8 cellular contexts compared by ENCODE assay signal in genomic region chr20:47272893-47273590, GRCh38.
A peak's percentile ranks its signal among the peaks of the same experiment; 100 is the strongest.
DNase-seq lines count a peak whose midpoint lies in the region; ATAC-seq and TF ChIP-seq lines count a peak whose summit lies in the region.

No MANE protein-coding gene starts in this region.

- no peak overlapping the region for H3K4me3 ChIP-seq in PC-9
- H3K4me3 ChIP-seq in left ventricle myocardium inferior, result no peak overlapping the region
- H3K4me3 ChIP-seq in retinal pigment epithelial cell (ENCODE audit: low read length), result no peak overlapping the region

- H3K9me2 ChIP-seq in PC-9 (ENCODE audit: insufficient read depth), result no peaks in the 10 kb centered on the region

- H2AFZ ChIP-seq in PC-9, result no peak overlapping the region

- BruUV-seq in PC-9 (replicated peaks; lab: Mats Ljungman, UMichigan), result no TSS peak

- H3K36me3 ChIP-seq in PC-9 (ENCODE audit: low read depth), result peaks cover 63% of the 10 kb centered on the region
- peaks cover 39% of the 10 kb centered on the region for H3K36me3 ChIP-seq in left ventricle myocardium inferior

- CTCF ChIA-PET in PC-9 (lab: Charles Lee), result interaction anchor here (0.6 to 3.6 kb wide), 8 partner anchors 28 to 348 kb away, joined by 3 to 47 read pairs (median 4); partner anchors contain the start of gene ZMYND8

- peaks cover 71% of the 10 kb centered on the region for H3K79me2 ChIP-seq in PC-9 (ENCODE audit: low read depth)

- H3K27ac Mint-ChIP-seq in activated naive CD4-positive, alpha-beta T cell treated with anti-CD3 and anti-CD28 coated beads, Interleukin-2, amount 50 U/mL, for 72 hours, result peak overlapping the region; percentile 95 to 97

- no peaks in the 10 kb centered on the region for H3K27me3 ChIP-seq in PC-9 (ENCODE audit: insufficient read depth, low read depth)
- no peaks in the 10 kb centered on the region for H3K27me3 ChIP-seq in left ventricle myocardium inferior (ENCODE audit: low read depth)

- ATAC-seq in activated naive CD4-positive, alpha-beta T cell treated with anti-CD3 and anti-CD28 coated beads, Interleukin-2, amount 50 U/mL, for 72 hours, result peak; percentile 63 to 66
- ATAC-seq in HG02759 (IDR thresholded peaks at IDR 0.05; ENCODE audit: unreplicated experiment) (no peak), GM21619 (IDR thresholded peaks at IDR 0.05; ENCODE audit: unreplicated experiment) (no peak)

- H3K27ac ChIP-seq in PC-9, result no peak overlapping the region
- H3K27ac ChIP-seq in left ventricle myocardium inferior (replicated peaks), result peak overlapping the region; percentile 72

- H3K9me3 ChIP-seq in PC-9 (ENCODE audit: insufficient read depth, low read depth), result no peaks in the 10 kb centered on the region
- no peaks in the 10 kb centered on the region for H3K9me3 ChIP-seq in left ventricle myocardium inferior (replicated peaks)

- peaks cover 20% of the 10 kb centered on the region for H4K20me1 ChIP-seq in PC-9 (ENCODE audit: insufficient read depth)

- peaks cover 40% of the 10 kb centered on the region for H3K4me1 ChIP-seq in PC-9 (replicated peaks; ENCODE audit: insufficient read depth)
- peaks cover 56% of the 10 kb centered on the region for H3K4me1 ChIP-seq in left ventricle myocardium inferior

- intact Hi-C loops in PC-9 (cut with micrococcal nuclease; ENCODE audit: unreplicated experiment), result loop anchor here (1.0 to 5.0 kb wide), 5 partner anchors 76 to 1348 kb away; partner anchors contain the start of gene NCOA3
- intact Hi-C loops in left ventricle myocardium inferior (cut with micrococcal nuclease), result loop anchor here (2.0 to 5.0 kb wide), 2 partner anchors 112 to 349 kb away; no protein-coding TSS in a partner anchor

- H3K4me2 ChIP-seq in PC-9, result no peak overlapping the region

- peak; percentile 94 for TF ChIP-seq RAD21 in Ishikawa (IDR thresholded peaks at IDR 0.05; ENCODE audit: low read depth)

- TF ChIP-seq CTCF in PC-9 (conservative IDR thresholded peaks at IDR 0.05) (peak; percentile 97), left ventricle myocardium inferior (IDR thresholded peaks at IDR 0.05; ENCODE audit: borderline replicate concordance) (peak; percentile 91), retinal pigment epithelial cell (conservative IDR thresholded peaks at IDR 0.05; ENCODE audit: low read depth, low read length) (peak; percentile 86)

- no peaks in the 10 kb centered on the region for H3K9me3 Mint-ChIP-seq in activated naive CD4-positive, alpha-beta T cell treated with anti-CD3 and anti-CD28 coated beads, Interleukin-2, amount 50 U/mL, for 72 hours

- H3K36me3 Mint-ChIP-seq in activated naive CD4-positive, alpha-beta T cell treated with anti-CD3 and anti-CD28 coated beads, Interleukin-2, amount 50 U/mL, for 72 hours, result peaks cover 6 to 17% of the 10 kb centered on the region in 2 donors

- TF ChIP-seq EP300 in Ishikawa (IDR thresholded peaks at IDR 0.05; ENCODE audit: borderline replicate concordance), result no peak

- POLR2A ChIA-PET in PC-9 (lab: Charles Lee; ENCODE audit: unreplicated experiment), result interaction anchor here (0.6 kb wide), 1 partner anchor 144 kb away, joined by 9 read pairs; no protein-coding TSS in a partner anchor

- peak; percentile 65 for DNase-seq in Daoy (ENCODE audit: low read depth)
- DNase-seq in PC-9, result peak; percentile 53 to 58
- DNase-seq in activated naive CD4-positive, alpha-beta T cell treated with anti-CD3 and anti-CD28 coated beads, Interleukin-2, amount 50 U/mL, for 72 hours (ENCODE audit: low spot score in 2 of 2), result peak in 1 of 2 donors; percentile 73
- no peak for DNase-seq in left ventricle myocardium inferior
- DNase-seq in retinal pigment epithelial cell (ENCODE audit: low read depth), result no peak

- H3F3A ChIP-seq in PC-9 (ENCODE audit: insufficient read depth, low read depth), result peaks cover 81% of the 10 kb centered on the region

TF ChIP-seq in Ishikawa, 13 proteins besides CTCF, POLR2A, EP300 and RAD21:
- TF ChIP-seq CEBPB (IDR thresholded peaks at IDR 0.05) (no peak), TCF12 (IDR thresholded peaks at IDR 0.05; ENCODE audit: low read depth) (no peak)

Comparison
In these comparisons a context has a peak if more than half of its experiments do, and no peak if none do; other contexts are left out.
1. DNase-seq: peak in Daoy (single experiment) and PC-9 (2 of 2); none in left ventricle myocardium inferior (single experiment) and retinal pigment epithelial cell (single experiment).
2. ATAC-seq: peak in activated naive CD4-positive, alpha-beta T cell treated with anti-CD3 and anti-CD28 coated beads, Interleukin-2, amount 50 U/mL, for 72 hours (2 of 2); none in HG02759 (single experiment) and GM21619 (single experiment).
3. Peak in every context shown above with its lines, with median percentiles within 50 percentile points of each other: CTCF ChIP-seq.